In the genomic region with DNA sequence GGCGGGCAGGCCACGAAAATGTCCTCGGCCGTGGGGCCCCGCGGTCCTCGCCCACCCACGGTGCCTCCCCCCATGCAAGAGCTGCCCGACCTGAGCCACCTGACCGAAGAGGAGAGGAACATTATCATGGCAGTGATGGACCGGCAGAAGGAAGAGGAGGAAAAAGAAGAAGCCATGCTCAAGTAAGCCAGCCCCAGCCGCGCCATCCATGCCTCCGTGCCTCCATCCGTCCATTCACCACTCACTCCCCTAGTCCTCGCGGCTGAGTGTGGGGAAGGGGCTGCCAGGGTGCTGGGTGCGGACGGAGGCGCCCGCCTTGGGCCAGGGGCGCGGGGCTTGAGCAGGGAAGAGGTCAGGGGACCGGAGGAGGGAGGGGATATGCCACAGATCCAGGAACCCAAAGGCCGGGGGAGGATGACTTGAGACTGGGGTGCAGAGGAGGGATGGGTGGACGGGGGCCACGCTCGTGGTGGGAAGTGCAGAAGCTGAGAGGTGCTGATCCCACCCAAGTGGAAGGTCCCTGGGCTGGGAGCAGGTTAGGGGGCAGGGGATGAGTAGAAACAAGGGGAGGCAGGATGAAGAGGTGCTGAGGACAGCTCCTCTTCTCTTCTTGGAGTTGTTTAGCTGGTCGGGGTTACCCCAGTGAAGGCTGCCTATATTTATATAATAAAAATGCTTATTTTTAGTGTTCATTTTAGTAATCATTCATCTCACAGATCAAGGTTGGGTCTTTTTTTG, we compare ENCODE assay signal across 1 cellular context.
TF ChIP-seq lines count a peak whose summit lies in the region.

No MANE protein-coding gene starts in this region.

TF ChIP-seq in SK-N-SH, 30 proteins besides CTCF, POLR2A, EP300 and RAD21:
- TF ChIP-seq, protein P1, sequence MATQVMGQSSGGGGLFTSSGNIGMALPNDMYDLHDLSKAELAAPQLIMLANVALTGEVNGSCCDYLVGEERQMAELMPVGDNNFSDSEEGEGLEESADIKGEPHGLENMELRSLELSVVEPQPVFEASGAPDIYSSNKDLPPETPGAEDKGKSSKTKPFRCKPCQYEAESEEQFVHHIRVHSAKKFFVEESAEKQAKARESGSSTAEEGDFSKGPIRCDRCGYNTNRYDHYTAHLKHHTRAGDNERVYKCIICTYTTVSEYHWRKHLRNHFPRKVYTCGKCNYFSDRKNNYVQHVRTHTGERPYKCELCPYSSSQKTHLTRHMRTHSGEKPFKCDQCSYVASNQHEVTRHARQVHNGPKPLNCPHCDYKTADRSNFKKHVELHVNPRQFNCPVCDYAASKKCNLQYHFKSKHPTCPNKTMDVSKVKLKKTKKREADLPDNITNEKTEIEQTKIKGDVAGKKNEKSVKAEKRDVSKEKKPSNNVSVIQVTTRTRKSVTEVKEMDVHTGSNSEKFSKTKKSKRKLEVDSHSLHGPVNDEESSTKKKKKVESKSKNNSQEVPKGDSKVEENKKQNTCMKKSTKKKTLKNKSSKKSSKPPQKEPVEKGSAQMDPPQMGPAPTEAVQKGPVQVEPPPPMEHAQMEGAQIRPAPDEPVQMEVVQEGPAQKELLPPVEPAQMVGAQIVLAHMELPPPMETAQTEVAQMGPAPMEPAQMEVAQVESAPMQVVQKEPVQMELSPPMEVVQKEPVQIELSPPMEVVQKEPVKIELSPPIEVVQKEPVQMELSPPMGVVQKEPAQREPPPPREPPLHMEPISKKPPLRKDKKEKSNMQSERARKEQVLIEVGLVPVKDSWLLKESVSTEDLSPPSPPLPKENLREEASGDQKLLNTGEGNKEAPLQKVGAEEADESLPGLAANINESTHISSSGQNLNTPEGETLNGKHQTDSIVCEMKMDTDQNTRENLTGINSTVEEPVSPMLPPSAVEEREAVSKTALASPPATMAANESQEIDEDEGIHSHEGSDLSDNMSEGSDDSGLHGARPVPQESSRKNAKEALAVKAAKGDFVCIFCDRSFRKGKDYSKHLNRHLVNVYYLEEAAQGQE (IDR thresholded peaks at IDR 0.05; ENCODE audit: low read depth, low read length), result peak; percentile 80
- TF ChIP-seq POLR2AphosphoS5 (IDR thresholded peaks at IDR 0.05; ENCODE audit: low read depth, low read length), result no peak
